Comparison of ENCODE assay signal across 8 cellular contexts in the genomic region with DNA sequence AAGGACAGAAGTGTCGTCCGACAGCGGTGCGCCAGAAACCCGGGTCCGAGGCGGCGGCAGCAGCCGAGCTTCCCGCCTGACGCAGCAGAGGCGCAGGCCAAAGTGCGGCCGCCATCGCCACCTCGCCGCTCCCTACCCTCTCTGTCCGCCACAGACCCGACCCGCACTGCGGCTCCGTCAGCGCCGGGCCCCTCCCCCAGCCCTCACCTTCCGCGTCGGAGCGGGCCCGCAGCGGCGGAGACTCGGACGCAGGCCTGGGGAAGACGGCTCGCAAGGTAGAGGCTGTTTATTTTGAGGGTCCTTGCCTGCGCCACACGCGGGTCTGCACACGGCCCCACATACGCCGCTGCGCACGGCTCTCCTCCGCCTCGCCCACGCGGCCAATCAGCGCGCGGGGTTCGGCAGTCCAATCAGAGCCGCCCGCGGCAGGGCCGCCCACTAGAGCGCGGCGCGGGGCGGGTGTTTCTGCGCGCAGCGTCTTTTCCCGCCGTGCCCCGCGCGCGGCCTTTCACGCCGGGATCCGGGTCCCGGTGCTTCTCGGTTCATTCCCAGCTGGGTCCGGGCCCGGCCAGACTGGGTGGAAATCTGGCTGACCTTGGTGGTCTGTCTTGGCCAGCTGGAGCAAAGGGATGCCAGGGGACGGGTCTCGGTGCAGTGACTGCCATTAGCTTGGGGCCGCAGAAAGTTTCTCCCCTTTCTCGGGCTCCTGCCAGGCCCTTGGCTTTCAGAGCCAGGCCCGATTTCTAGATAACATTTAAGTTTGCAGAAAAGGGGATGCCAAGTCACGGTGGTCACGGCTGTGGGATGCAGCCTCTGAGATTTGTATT. TPM values are rescaled to one million over a fixed set of nuclear protein-coding genes. Genes with fewer than 3 reads are reported as not detected.
DNase-seq lines count a peak whose midpoint lies in the region; ATAC-seq, FAIRE-seq and TF ChIP-seq lines count a peak whose summit lies in the region.

A gene (minus strand): TSS at position 328 of the 827 bp plus-strand sequence. CDS start 12,139 bp downstream, outside the sequence.

- H3K27ac ChIP-seq in keratinocyte (ENCODE audit: control insufficient read depth, insufficient read depth, low read length): peak within 1 kb of the TSS; percentile 96

- H3K9me3 ChIP-seq in keratinocyte (ENCODE audit: control insufficient read depth, low read depth, low read length): no peaks in the 10 kb centered on the region

- peak; percentile 99 for DNase-seq in AG20443 (ENCODE audit: low spot score)
- peak; percentile 83 for DNase-seq in NCI-H460 (ENCODE audit: extremely low read depth, low read depth)
- DNase-seq in activated CD4-positive, CD25-positive, alpha-beta regulatory T cell treated with anti-CD3 and anti-CD28 coated beads, Interleukin-2, amount 50 U/mL, for 72 hours: peak; percentile 92
- DNase-seq in cerebellar cortex (ENCODE audit: low spot score): peak; percentile 93
- no peak for DNase-seq in keratinocyte (ENCODE audit: low read depth, low spot score)
- DNase-seq in stimulated activated CD4-positive, alpha-beta T cell treated with anti-CD3 and anti-CD28 coated beads, Interleukin-12 subunit alpha, Interleukin-12 subunit beta, amount 100 ng/mL, for 48 hours (ENCODE audit: low read depth in 2 of 3, low spot score in 1 of 3): peak; percentile 82 to 90 (median 88)

- H3K9ac ChIP-seq in keratinocyte (ENCODE audit: control insufficient read depth, extremely low read depth, insufficient read depth, low read length): peak within 1 kb of the TSS; percentile 99

- H3K4me1 ChIP-seq in keratinocyte (ENCODE audit: control insufficient read depth, extremely low read depth, insufficient read depth, low read length): peaks cover 25% of the 10 kb centered on the region

- no peaks in the 10 kb centered on the region for H3K27me3 ChIP-seq in keratinocyte (ENCODE audit: control insufficient read depth, extremely low read depth, insufficient read depth, low read length)

- peak within 1 kb of the TSS; percentile 77 for H3K4me2 ChIP-seq in keratinocyte (ENCODE audit: control insufficient read depth, extremely low read depth, insufficient read depth, low read depth, low read length)

- peak; percentile 71 for ATAC-seq in HG03378 (IDR thresholded peaks at IDR 0.05; ENCODE audit: unreplicated experiment)

- peaks cover 66% of the 10 kb centered on the region for H3K79me2 ChIP-seq in keratinocyte (ENCODE audit: control insufficient read depth, insufficient read depth, low read length)

- peak within 1 kb of the TSS; percentile 85 to 100 (median 92) for H3K4me3 ChIP-seq in keratinocyte (ENCODE audit: control insufficient read depth in 2 of 3, extremely low read depth in 1 of 3, insufficient read depth in 2 of 3, low read depth in 1 of 3, low read length in 3 of 3)

- H2AFZ ChIP-seq in keratinocyte (ENCODE audit: control insufficient read depth, low read length): peak within 1 kb of the TSS; percentile 73

- no peak for FAIRE-seq in keratinocyte (lab: Jason Lieb, UNC)

- no peak for TF ChIP-seq CTCF in keratinocyte (optimal IDR thresholded peaks at IDR 0.05 in 1 of 3, IDR thresholded peaks at IDR 0.05 in 1 of 3, conservative IDR thresholded peaks at IDR 0.05 in 1 of 3; ENCODE audit: extremely low read depth in 1 of 3, insufficient read depth in 2 of 3, low read length in 3 of 3)

- dilution Hi-C loops in keratinocyte (cut with MboI; ENCODE audit: extremely low pct_ligation_motif_present, low sequenced_read_pairs): no loop called here

- peaks cover 3 to 8% of the 10 kb centered on the region in 2 experiments for H3K36me3 ChIP-seq in keratinocyte (ENCODE audit: control insufficient read depth in 2 of 2, extremely low read depth in 1 of 2, insufficient read depth in 2 of 2, low read length in 2 of 2)

- TF ChIP-seq POLR2A in GM19099 (IDR thresholded peaks at IDR 0.05; ENCODE audit: extremely low read depth, insufficient read length, low read depth): peak; percentile 89

- peaks cover 4% of the 10 kb centered on the region for H3K9me1 ChIP-seq in keratinocyte (ENCODE audit: control insufficient read depth, extremely low read depth, insufficient read depth, low read length)

- peaks cover 26% of the 10 kb centered on the region for H4K20me1 ChIP-seq in keratinocyte (ENCODE audit: control insufficient read depth, extremely low read depth, insufficient read depth, low read length)

RNA-seq across cellular contexts. Expression of the gene that starts here (rescaled TPM):
- total RNA-seq in NCI-H460 (2014; rRNA removed; shearing (Covaris generic)): 341 and 344 TPM in 2 replicates
- 202 and 217 TPM in 2 replicates for polyA plus RNA-seq in NCI-H460 (2014; cell fraction: nucleus; rRNA removed)
- 310 to 388 TPM (median 385 TPM) in 3 replicates for polyA plus RNA-seq in keratinocyte
- polyA plus RNA-seq in keratinocyte (2011; ENCODE audit: low read depth): 417 TPM
- 331 and 428 TPM in 2 replicates for polyA plus RNA-seq in keratinocyte (2011; cell fraction: cytosol; rRNA removed)
- polyA plus RNA-seq in keratinocyte (2011; cell fraction: nucleus; rRNA removed): 190 and 214 TPM in 2 replicates
- polyA plus RNA-seq in keratinocyte (2012; ENCODE audit: low replicate concordance): 290 and 449 TPM in 2 replicates
- polyA minus RNA-seq in keratinocyte: 121 to 336 TPM (median 300 TPM) in 3 replicates
- polyA minus RNA-seq in keratinocyte (2011; cell fraction: cytosol; rRNA and poly(A)+ RNA removed): 247 TPM
- 62.8 and 94.5 TPM in 2 replicates for polyA minus RNA-seq in keratinocyte (2011; cell fraction: nucleus; rRNA and poly(A)+ RNA removed)
